Comparison of ENCODE assay signal across 9 cellular contexts in the genomic region with DNA sequence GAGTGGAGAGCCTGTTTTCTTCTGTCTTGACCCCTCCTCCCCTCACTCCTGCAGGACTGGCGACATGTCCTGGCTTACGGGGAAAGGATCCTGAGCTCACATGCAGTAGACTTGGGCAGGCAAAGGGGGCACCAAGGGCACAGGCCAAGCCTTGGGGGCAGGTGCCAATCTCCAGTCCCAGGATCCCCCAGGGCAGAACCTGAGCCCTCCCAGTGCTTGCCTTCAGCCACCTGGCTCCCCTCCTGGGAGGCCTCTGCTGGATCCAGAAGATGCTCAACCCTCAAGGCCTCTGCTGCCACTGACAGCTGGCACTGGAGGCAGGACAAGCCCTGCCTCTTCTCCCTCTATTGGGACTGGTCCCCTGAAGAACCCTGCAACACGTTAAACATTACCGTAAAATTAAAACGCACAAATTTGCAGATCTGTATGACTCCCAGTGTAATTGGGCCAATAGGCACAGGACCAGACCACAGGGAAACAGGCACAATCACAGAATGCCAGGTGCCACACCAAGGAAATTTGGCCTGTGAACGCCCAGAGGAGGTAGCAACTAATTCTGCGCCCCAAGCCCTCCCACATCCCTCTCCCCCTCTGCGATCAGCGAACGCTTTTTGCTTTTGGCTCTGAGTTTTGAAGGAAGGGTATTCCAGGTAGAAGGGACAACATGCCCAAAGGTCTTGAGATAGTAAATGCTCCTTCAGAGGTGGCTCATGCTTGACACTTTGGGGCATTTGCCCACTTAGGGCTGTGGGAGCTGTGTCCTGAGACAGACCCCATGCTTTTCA. TPM values are rescaled to one million over a fixed set of nuclear protein-coding genes. Genes with fewer than 3 reads are reported as not detected.
A peak's percentile ranks its signal among the peaks of the same experiment; 100 is the strongest.
DNase-seq lines count a peak whose midpoint lies in the region; ATAC-seq, FAIRE-seq and TF ChIP-seq lines count a peak whose summit lies in the region.
"Had no signal": no experiment of that assay in that cellular context is flagged by ENCODE, and none has a peak within 500 bp of the region (broad histone marks: within the 10 kb centered on the region; RNA-seq: fewer than 3 reads in every experiment).

No MANE protein-coding gene starts in this region.

- H3K4me3 Mint-ChIP-seq in naive thymus-derived CD8-positive, alpha-beta T cell, result peak overlapping the region; percentile 86 to 97 (median 94)

- no peaks in the 10 kb centered on the region for H3K27me3 ChIP-seq in BE2C
- H3K27me3 ChIP-seq in colonic mucosa, result no peaks in the 10 kb centered on the region

- peaks cover 0 to 4% (median 0%) of the 10 kb centered on the region in 9 donors for H3K9me3 Mint-ChIP-seq in naive thymus-derived CD8-positive, alpha-beta T cell

- intact Hi-C loops in colonic mucosa (cut with DNase I), result no loop called here

- peak overlapping the region; percentile 84 to 95 (median 92) for H3K27ac Mint-ChIP-seq in naive thymus-derived CD8-positive, alpha-beta T cell

- no peak for FAIRE-seq in RCC 7860 (lab: Jason Lieb, UNC)

- ATAC-seq in naive thymus-derived CD8-positive, alpha-beta T cell, result no peak

- H3K9me3 ChIP-seq in BE2C (no peaks in the 10 kb centered on the region), KOPT-K1 (ENCODE audit: insufficient read depth, low read length, poor library complexity, severe bottlenecking) (peaks cover 11% of the 10 kb centered on the region), colonic mucosa (no peaks in the 10 kb centered on the region)

- H3K9ac ChIP-seq in colonic mucosa (ENCODE audit: low read depth in 2 of 2, low read length in 2 of 2), result peak overlapping the region; percentile 90 to 94

- POLR2A ChIA-PET in naive thymus-derived CD8-positive, alpha-beta T cell (lab: Charles Lee), result interaction anchor here (1.2 to 4.3 kb wide), 5 partner anchors 10 to 40 kb away, joined by 3 to 78 read pairs (median 6); partner anchors contain the start of gene THAP7

- peak overlapping the region; percentile 93 for H3K4me3 ChIP-seq in BE2C (ENCODE audit: low read depth, low read length)
- peak overlapping the region; percentile 69 for H3K4me3 ChIP-seq in colonic mucosa

- TF ChIP-seq CTCF in BE2C (IDR thresholded peaks at IDR 0.05; ENCODE audit: low read depth, low read length) (no peak), colonic mucosa (IDR thresholded peaks at IDR 0.05) (no peak)

- H3K36me3 Mint-ChIP-seq in naive thymus-derived CD8-positive, alpha-beta T cell, result peaks cover 0 to 5% (median 0%) of the 10 kb centered on the region in 3 donors

- H3K27me3 Mint-ChIP-seq in naive thymus-derived CD8-positive, alpha-beta T cell, result peaks cover 0 to 1% (median 0%) of the 10 kb centered on the region in 5 donors

- DNase-seq in BE2C, result no peak
- DNase-seq in colonic mucosa, result no peak
- DNase-seq in naive thymus-derived CD8-positive, alpha-beta T cell, result peak in 1 of 10 donors; percentile 53
- no peak for DNase-seq in RCC 7860 (ENCODE audit: low spot score)
- no peak for DNase-seq in hypothalamus (lab: John Stamatoyannopoulos, UW)
- DNase-seq in putamen (ENCODE audit: low spot score), result no peak
- DNase-seq in 8988T, result no peak

- peaks cover 28 to 52% (median 49%) of the 10 kb centered on the region in 4 donors for H3K4me1 Mint-ChIP-seq in naive thymus-derived CD8-positive, alpha-beta T cell

- peak overlapping the region; percentile 87 for H3K27ac ChIP-seq in KOPT-K1 (ENCODE audit: low read depth, low read length, poor library complexity, severe bottlenecking)
- peak overlapping the region; percentile 89 for H3K27ac ChIP-seq in colonic mucosa

- H3K36me3 ChIP-seq in BE2C (peaks cover 5% of the 10 kb centered on the region; the same call in 1 of the 2 replicates), KOPT-K1 (ENCODE audit: insufficient read depth, low read length) (peaks cover 8% of the 10 kb centered on the region; the same call in 1 of the 2 replicates), colonic mucosa (no peaks in the 10 kb centered on the region)

- H3K4me1 ChIP-seq in BE2C (no peaks in the 10 kb centered on the region), colonic mucosa (peaks cover 12% of the 10 kb centered on the region)

RNA-seq across cellular contexts. Expression of gene LZTR1, which starts 1.0 kb away (rescaled TPM):
- polyA plus RNA-seq in BE2C (2012; ENCODE audit: insufficient read depth, insufficient read length, low read depth), result 142 TPM
- total RNA-seq in colonic mucosa, result 10 to 100 TPM; 31.6 to 61.7 TPM
- 100 to 1,000 TPM in 1 of 2 experiments, 10 to 100 TPM in 1; 92.9 to 103 TPM for total RNA-seq in naive thymus-derived CD8-positive, alpha-beta T cell
- polyA plus RNA-seq in naive thymus-derived CD8-positive, alpha-beta T cell, result 10 to 100 TPM in 2 of 3 donors, 1 to 10 TPM in 1; 8.6 to 14.5 (median 12.3) TPM

RNA-seq across cellular contexts. Expression of gene AIFM3, which starts 14.1 kb away (rescaled TPM):
- 3.2 TPM for polyA plus RNA-seq in BE2C (2012; ENCODE audit: insufficient read depth, insufficient read length, low read depth)
- total RNA-seq in colonic mucosa, result 100 to 1,000 TPM in 1 of 2 donors, 10 to 100 TPM in 1; 76.9 to 156 TPM
- total RNA-seq in naive thymus-derived CD8-positive, alpha-beta T cell, result 1 to 10 TPM in 1 of 2 experiments, under 1 TPM in 1; 0.47 to 1.3 TPM
- polyA plus RNA-seq in naive thymus-derived CD8-positive, alpha-beta T cell, result under 1 TPM; 0.16 to 0.53 (median 0.32) TPM

RNA-seq across cellular contexts. Expression of gene THAP7, which starts 20.8 kb away (rescaled TPM):
- polyA plus RNA-seq in BE2C (2012; ENCODE audit: insufficient read depth, insufficient read length, low read depth), result 136 TPM
- 10 to 100 TPM; 12.9 to 23.3 TPM for total RNA-seq in colonic mucosa
- total RNA-seq in naive thymus-derived CD8-positive, alpha-beta T cell, result 10 to 100 TPM; 68.5 to 70.5 TPM
- 10 to 100 TPM; 31.7 to 55.5 (median 41.1) TPM for polyA plus RNA-seq in naive thymus-derived CD8-positive, alpha-beta T cell

RNA-seq across cellular contexts. Expression of gene P2RX6, which starts 33.8 kb away (rescaled TPM):
- polyA plus RNA-seq in BE2C (2012; ENCODE audit: insufficient read depth, insufficient read length, low read depth), result 11.2 TPM
- under 1 TPM; 0.27 to 0.62 TPM for total RNA-seq in colonic mucosa
- 1 to 10 TPM; 2.7 to 4.5 TPM for total RNA-seq in naive thymus-derived CD8-positive, alpha-beta T cell
- polyA plus RNA-seq in naive thymus-derived CD8-positive, alpha-beta T cell, result 1 to 10 TPM in 1 of 3 donors, under 1 TPM in 2; 0.25 to 1.1 (median 0.74) TPM

RNA-seq across cellular contexts. Expression of gene SLC7A4, which starts 51.2 kb away (rescaled TPM):
- polyA plus RNA-seq in BE2C (2012; ENCODE audit: insufficient read depth, insufficient read length, low read depth), result 4.4 TPM
- total RNA-seq in colonic mucosa, result 1 to 10 TPM; 3.3 to 3.9 TPM
- 1 to 10 TPM in 1 of 2 experiments, under 1 TPM in 1; 0.69 to 1.3 TPM for total RNA-seq in naive thymus-derived CD8-positive, alpha-beta T cell
- 1 to 10 TPM in 2 of 3 donors, under 1 TPM in 1; 0.99 to 1.4 (median 1.2) TPM for polyA plus RNA-seq in naive thymus-derived CD8-positive, alpha-beta T cell
- total RNA-seq: T-helper 2 cell treated with Interferon-gamma antibody and Interleukin-4, amounts not matched to agents 100 ng/mL and 5 ng/mL, for 36 hours had no signal

Comparison
In these comparisons a context has a peak if more than half of its experiments do, and no peak if none do; other contexts are left out.
1. RNA of gene AIFM3, which starts 14.1 kb away (total RNA-seq): 76.9 to 156 TPM in colonic mucosa; 0.47 to 1.3 TPM in naive thymus-derived CD8-positive, alpha-beta T cell; every median in the first group is over 10 times any median in the second.